In the genomic region with DNA sequence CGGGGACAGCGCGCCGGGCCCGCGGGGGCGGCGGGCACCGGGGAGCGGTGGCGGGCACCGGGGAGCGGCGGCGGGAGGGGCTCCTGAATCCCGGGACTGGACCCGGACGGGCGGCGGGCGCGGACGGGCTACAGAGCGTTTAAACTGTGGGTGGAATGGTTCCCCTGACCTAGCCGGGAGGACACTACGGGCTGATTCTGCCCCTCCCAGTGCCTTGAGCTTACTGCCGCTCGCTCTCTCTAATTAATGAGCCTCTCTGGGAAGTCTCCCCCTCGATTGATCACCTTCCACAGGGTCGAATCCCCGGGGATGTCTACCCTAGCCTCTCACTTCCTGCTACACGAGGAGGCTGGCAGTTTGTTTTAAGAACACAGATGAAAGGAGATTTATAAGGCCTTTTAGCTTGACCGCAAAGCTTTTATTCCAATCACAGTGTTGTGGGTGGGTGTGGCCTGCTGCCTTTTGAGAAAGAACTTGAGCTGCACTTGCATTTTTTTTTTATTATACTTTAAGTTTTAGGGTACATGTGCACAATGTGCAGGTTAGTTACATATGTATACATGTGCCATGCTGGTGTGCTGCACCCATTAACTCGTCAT, we compare ENCODE assay signal across 1 cellular context.
TF ChIP-seq lines count a peak whose summit lies in the region.

No MANE protein-coding gene starts in this region.

TF ChIP-seq in HepG2, 621 proteins besides CTCF, POLR2A, EP300 and RAD21 (continued from another document):
- TF ChIP-seq NFAT5 (CRISPR knock-in tag; IDR thresholded peaks at IDR 0.05) (no peak), HNRNPLL (IDR thresholded peaks at IDR 0.05; ENCODE audit: low read depth, low read length, poor library complexity, severe bottlenecking) (no peak), ARNTL (CRISPR knock-in tag; IDR thresholded peaks at IDR 0.05) (no peak), ZBTB7B (CRISPR knock-in tag; IDR thresholded peaks at IDR 0.05) (no peak), ZNF350 (CRISPR knock-in tag; IDR thresholded peaks at IDR 0.05; ENCODE audit: borderline replicate concordance, low read depth) (no peak), MTF1 (CRISPR knock-in tag; IDR thresholded peaks at IDR 0.05) (no peak)
- TF ChIP-seq, protein P1, sequence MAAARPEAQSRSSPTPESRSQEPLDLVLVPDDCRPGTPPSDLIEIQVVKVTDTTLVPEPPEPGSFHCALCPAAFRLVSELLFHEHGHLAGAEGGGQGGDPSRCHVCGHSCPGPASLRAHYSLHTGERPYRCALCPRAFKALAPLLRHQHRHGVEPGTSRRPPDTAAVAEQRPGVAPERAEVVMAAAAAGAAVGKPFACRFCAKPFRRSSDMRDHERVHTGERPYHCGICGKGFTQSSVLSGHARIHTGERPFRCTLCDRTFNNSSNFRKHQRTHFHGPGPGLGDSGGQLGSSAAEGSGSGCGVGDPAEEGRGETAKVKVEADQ (CRISPR knock-in tag; IDR thresholded peaks at IDR 0.05; ENCODE audit: borderline replicate concordance): no peak
